1 cellular context compared by ENCODE assay signal in the genomic region with DNA sequence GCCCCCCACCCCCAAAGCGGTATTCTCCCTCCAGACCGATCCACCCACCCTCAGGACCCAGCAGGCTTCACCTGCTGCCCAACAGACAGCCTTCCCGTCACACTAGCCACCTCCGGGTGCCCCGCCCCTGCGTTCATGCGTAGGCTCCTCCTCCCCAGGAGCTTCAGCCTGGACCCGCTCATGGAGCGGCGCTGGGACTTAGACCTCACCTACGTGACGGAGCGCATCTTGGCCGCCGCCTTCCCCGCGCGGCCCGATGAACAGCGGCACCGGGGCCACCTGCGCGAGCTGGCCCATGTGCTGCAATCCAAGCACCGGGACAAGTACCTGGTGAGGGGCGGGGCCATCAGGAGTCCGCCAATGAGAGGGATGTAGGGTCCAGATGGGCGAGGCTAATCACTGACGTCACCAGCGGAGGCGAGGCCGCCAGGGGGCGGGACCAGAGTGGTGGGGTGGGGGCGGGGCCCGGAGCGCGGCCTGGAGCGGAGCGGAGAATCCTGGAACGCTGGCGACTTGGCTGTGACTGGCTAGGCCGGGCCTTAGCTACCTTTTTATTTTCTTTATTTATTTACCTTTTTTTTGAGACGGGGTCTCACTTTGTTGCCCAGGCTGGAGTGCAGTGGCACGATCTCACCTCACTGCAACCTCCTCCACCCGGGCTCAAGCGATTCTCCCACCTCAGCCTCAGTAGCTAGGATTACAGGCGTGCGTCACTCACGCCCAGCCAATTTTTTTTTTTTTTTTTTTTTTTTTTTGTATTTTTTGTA.
TF ChIP-seq lines count a peak whose summit lies in the region.

No MANE protein-coding gene starts in this region.

TF ChIP-seq in HepG2, 621 proteins besides CTCF, POLR2A, EP300 and RAD21 (continued from another document and continues in another):
- TF ChIP-seq, protein P1, sequence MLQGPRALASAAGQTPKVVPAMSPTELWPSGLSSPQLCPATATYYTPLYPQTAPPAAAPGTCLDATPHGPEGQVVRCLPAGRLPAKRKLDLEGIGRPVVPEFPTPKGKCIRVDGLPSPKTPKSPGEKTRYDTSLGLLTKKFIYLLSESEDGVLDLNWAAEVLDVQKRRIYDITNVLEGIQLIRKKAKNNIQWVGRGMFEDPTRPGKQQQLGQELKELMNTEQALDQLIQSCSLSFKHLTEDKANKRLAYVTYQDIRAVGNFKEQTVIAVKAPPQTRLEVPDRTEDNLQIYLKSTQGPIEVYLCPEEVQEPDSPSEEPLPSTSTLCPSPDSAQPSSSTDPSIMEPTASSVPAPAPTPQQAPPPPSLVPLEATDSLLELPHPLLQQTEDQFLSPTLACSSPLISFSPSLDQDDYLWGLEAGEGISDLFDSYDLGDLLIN (CRISPR knock-in tag; IDR thresholded peaks at IDR 0.05; ENCODE audit: borderline replicate concordance): no peak
- no peak for TF ChIP-seq IKZF1 (IDR thresholded peaks at IDR 0.05)
- no peak for TF ChIP-seq STAG1 (CRISPR knock-in tag; IDR thresholded peaks at IDR 0.05)
- no peak for TF ChIP-seq YEATS2 (CRISPR knock-in tag; IDR thresholded peaks at IDR 0.05; ENCODE audit: borderline replicate concordance)
- TF ChIP-seq ZNF510 (CRISPR knock-in tag; IDR thresholded peaks at IDR 0.05; ENCODE audit: low read depth): no peak
- no peak for TF ChIP-seq SMYD3 (CRISPR knock-in tag; IDR thresholded peaks at IDR 0.05)
- no peak for TF ChIP-seq IRF2 (CRISPR knock-in tag; IDR thresholded peaks at IDR 0.05)
- no peak for TF ChIP-seq ZNF766 (CRISPR knock-in tag; IDR thresholded peaks at IDR 0.05; ENCODE audit: borderline replicate concordance)
- no peak for TF ChIP-seq ETS1 (CRISPR knock-in tag; IDR thresholded peaks at IDR 0.05)
- TF ChIP-seq, protein P2, sequence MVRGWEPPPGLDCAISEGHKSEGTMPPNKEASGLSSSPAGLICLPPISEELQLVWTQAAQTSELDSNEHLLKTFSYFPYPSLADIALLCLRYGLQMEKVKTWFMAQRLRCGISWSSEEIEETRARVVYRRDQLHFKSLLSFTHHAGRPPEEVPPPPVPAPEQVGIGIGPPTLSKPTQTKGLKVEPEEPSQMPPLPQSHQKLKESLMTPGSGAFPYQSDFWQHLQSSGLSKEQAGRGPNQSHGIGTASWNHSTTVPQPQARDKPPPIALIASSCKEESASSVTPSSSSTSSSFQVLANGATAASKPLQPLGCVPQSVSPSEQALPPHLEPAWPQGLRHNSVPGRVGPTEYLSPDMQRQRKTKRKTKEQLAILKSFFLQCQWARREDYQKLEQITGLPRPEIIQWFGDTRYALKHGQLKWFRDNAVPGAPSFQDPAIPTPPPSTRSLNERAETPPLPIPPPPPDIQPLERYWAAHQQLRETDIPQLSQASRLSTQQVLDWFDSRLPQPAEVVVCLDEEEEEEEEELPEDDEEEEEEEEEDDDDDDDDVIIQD (CRISPR knock-in tag; IDR thresholded peaks at IDR 0.05; ENCODE audit: low read depth): no peak
- no peak for TF ChIP-seq MLX (CRISPR knock-in tag; IDR thresholded peaks at IDR 0.05)
- TF ChIP-seq NR1H2 (CRISPR knock-in tag; IDR thresholded peaks at IDR 0.05; ENCODE audit: borderline replicate concordance, low read depth): no peak
- TF ChIP-seq, protein P3, sequence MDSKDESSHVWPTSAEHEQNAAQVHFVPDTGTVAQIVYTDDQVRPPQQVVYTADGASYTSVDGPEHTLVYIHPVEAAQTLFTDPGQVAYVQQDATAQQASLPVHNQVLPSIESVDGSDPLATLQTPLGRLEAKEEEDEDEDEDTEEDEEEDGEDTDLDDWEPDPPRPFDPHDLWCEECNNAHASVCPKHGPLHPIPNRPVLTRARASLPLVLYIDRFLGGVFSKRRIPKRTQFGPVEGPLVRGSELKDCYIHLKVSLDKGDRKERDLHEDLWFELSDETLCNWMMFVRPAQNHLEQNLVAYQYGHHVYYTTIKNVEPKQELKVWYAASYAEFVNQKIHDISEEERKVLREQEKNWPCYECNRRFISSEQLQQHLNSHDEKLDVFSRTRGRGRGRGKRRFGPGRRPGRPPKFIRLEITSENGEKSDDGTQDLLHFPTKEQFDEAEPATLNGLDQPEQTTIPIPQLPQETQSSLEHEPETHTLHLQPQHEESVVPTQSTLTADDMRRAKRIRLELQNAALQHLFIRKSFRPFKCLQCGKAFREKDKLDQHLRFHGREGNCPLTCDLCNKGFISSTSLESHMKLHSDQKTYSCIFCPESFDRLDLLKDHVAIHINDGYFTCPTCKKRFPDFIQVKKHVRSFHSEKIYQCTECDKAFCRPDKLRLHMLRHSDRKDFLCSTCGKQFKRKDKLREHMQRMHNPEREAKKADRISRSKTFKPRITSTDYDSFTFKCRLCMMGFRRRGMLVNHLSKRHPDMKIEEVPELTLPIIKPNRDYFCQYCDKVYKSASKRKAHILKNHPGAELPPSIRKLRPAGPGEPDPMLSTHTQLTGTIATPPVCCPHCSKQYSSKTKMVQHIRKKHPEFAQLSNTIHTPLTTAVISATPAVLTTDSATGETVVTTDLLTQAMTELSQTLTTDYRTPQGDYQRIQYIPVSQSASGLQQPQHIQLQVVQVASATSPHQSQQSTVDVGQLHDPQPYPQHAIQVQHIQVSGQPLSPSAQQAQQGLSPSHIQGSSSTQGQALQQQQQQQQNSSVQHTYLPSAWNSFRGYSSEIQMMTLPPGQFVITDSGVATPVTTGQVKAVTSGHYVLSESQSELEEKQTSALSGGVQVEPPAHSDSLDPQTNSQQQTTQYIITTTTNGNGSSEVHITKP (CRISPR knock-in tag; IDR thresholded peaks at IDR 0.05; ENCODE audit: low read depth): no peak
- TF ChIP-seq, protein P4, sequence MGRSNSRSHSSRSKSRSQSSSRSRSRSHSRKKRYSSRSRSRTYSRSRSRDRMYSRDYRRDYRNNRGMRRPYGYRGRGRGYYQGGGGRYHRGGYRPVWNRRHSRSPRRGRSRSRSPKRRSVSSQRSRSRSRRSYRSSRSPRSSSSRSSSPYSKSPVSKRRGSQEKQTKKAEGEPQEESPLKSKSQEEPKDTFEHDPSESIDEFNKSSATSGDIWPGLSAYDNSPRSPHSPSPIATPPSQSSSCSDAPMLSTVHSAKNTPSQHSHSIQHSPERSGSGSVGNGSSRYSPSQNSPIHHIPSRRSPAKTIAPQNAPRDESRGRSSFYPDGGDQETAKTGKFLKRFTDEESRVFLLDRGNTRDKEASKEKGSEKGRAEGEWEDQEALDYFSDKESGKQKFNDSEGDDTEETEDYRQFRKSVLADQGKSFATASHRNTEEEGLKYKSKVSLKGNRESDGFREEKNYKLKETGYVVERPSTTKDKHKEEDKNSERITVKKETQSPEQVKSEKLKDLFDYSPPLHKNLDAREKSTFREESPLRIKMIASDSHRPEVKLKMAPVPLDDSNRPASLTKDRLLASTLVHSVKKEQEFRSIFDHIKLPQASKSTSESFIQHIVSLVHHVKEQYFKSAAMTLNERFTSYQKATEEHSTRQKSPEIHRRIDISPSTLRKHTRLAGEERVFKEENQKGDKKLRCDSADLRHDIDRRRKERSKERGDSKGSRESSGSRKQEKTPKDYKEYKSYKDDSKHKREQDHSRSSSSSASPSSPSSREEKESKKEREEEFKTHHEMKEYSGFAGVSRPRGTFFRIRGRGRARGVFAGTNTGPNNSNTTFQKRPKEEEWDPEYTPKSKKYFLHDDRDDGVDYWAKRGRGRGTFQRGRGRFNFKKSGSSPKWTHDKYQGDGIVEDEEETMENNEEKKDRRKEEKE (IDR thresholded peaks at IDR 0.05): no peak
- peak; percentile 23; the same call in 1 of the 2 replicates for TF ChIP-seq CREM (IDR thresholded peaks at IDR 0.05)
- no peak for TF ChIP-seq CREM (CRISPR knock-in tag; IDR thresholded peaks at IDR 0.05)
- no peak for TF ChIP-seq SMC3 (IDR thresholded peaks at IDR 0.05; ENCODE audit: low read length)
- TF ChIP-seq SNAPC5 (CRISPR knock-in tag; IDR thresholded peaks at IDR 0.05; ENCODE audit: borderline replicate concordance): no peak
- no peak for TF ChIP-seq NR2F6 (IDR thresholded peaks at IDR 0.05)
- no peak for TF ChIP-seq NR2F6 (CRISPR knock-in tag; IDR thresholded peaks at IDR 0.05)
- no peak for TF ChIP-seq CHD2 (IDR thresholded peaks at IDR 0.05; ENCODE audit: low read depth, low read length)
- no peak for TF ChIP-seq ZSCAN30 (CRISPR knock-in tag; IDR thresholded peaks at IDR 0.05)
- no peak for TF ChIP-seq ZSCAN20 (CRISPR knock-in tag; IDR thresholded peaks at IDR 0.05; ENCODE audit: borderline replicate concordance)
- no peak for TF ChIP-seq HNF4A (CRISPR knock-in tag; IDR thresholded peaks at IDR 0.05)
- no peak for TF ChIP-seq TP53 (CRISPR knock-in tag; conservative IDR thresholded peaks at IDR 0.05)
- no peak for TF ChIP-seq XBP1 (CRISPR knock-in tag; IDR thresholded peaks at IDR 0.05)
- TF ChIP-seq TCF12 (IDR thresholded peaks at IDR 0.05): no peak
- no peak for TF ChIP-seq TCF12 (CRISPR knock-in tag; IDR thresholded peaks at IDR 0.05)
- no peak for TF ChIP-seq NCOR1 (IDR thresholded peaks at IDR 0.05; ENCODE audit: borderline replicate concordance, low read length)
- 0 out of 2 replicates have a peak, but pooled peaks have one; percentile 28 for TF ChIP-seq SMAD1 (CRISPR knock-in tag; IDR thresholded peaks at IDR 0.05; ENCODE audit: borderline replicate concordance, low read depth)
- no peak for TF ChIP-seq ZNF20 (CRISPR knock-in tag; IDR thresholded peaks at IDR 0.05)
- TF ChIP-seq SIN3B (IDR thresholded peaks at IDR 0.05; ENCODE audit: low read length): no peak
- no peak for TF ChIP-seq AFF4 (CRISPR knock-in tag; IDR thresholded peaks at IDR 0.05)
- no peak for TF ChIP-seq MBD4 (IDR thresholded peaks at IDR 0.05; ENCODE audit: borderline replicate concordance, low read length)
- TF ChIP-seq POLR2AphosphoS5 (IDR thresholded peaks at IDR 0.05; ENCODE audit: low read depth, low read length): peak; percentile 56
- TF ChIP-seq CBX5 (CRISPR knock-in tag; IDR thresholded peaks at IDR 0.05; ENCODE audit: borderline replicate concordance): no peak
- TF ChIP-seq, protein P5, sequence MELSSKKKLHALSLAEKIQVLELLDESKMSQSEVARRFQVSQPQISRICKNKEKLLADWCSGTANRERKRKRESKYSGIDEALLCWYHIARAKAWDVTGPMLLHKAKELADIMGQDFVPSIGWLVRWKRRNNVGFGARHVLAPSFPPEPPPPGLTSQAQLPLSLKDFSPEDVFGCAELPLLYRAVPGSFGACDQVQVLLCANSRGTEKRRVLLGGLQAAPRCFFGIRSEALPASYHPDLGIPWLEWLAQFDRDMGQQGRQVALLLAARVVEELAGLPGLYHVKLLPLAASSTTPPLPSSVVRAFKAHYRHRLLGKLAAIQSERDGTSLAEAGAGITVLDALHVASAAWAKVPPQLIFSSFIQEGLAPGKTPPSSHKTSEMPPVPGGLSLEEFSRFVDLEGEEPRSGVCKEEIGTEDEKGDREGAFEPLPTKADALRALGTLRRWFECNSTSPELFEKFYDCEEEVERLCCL (CRISPR knock-in tag; IDR thresholded peaks at IDR 0.05; ENCODE audit: borderline replicate concordance): no peak
- TF ChIP-seq, protein P6, sequence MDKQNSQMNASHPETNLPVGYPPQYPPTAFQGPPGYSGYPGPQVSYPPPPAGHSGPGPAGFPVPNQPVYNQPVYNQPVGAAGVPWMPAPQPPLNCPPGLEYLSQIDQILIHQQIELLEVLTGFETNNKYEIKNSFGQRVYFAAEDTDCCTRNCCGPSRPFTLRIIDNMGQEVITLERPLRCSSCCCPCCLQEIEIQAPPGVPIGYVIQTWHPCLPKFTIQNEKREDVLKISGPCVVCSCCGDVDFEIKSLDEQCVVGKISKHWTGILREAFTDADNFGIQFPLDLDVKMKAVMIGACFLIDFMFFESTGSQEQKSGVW (CRISPR knock-in tag; IDR thresholded peaks at IDR 0.05; ENCODE audit: borderline replicate concordance): no peak
- TF ChIP-seq MEIS2 (CRISPR knock-in tag; IDR thresholded peaks at IDR 0.05): no peak
- TF ChIP-seq ZSCAN21 (CRISPR knock-in tag; IDR thresholded peaks at IDR 0.05; ENCODE audit: borderline replicate concordance): peak; percentile 73; the same call in 1 of the 2 replicates
- no peak for TF ChIP-seq PHB2 (IDR thresholded peaks at IDR 0.05; ENCODE audit: partially characterized antibody)
- TF ChIP-seq ZNF652 (CRISPR knock-in tag; IDR thresholded peaks at IDR 0.05; ENCODE audit: borderline replicate concordance, low read depth): no peak
- no peak for TF ChIP-seq ZNF615 (CRISPR knock-in tag; IDR thresholded peaks at IDR 0.05; ENCODE audit: borderline replicate concordance)
